ENCODE assay signal across 10 cellular contexts in the genomic region with DNA sequence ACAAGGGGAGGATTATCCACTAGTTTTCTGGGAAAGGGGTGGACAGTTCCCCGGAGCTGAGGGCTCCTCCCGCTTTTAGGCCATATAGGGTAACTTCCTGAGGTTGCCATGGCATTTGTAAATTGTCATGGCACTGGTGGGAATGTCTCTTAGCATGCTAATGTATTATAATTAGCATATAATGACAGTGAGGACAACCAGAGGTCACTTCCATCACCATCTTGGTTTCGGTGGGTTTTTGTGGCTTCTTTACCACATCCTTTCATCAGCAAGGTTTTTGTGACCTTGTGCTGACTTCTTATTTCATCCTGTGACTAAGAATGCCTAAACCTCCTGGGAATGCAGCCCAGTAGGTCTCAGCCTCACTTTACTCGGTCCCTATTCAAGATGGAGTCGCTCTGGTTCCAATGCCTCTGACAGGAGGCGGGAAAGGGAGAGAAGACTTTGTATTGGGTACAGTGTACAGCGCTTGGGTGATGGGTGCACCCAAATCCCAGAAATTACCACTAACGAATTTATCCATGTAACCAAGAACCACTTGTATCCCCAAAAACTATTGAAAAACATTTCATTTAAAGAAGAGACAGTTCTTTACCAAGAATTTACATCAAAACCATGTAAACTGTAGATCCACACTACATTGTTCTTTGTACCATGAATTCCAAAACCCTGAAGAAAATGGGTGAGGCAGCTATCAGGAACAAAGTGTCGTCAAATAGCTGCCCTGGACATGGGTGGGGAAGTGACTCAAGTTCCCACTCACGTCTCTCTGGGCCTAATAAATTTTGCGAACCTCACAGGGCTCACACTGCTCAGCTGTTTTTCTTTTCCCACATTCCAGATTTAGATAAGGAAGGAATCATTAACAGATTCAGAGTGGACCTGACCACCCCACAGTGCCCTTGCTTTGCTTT. TPM values are rescaled to one million over a fixed set of nuclear protein-coding genes. Genes with fewer than 3 reads are reported as not detected.
DNase-seq lines count a peak whose midpoint lies in the region; ATAC-seq and TF ChIP-seq lines count a peak whose summit lies in the region.
"Had no signal": no experiment of that assay in that cellular context is flagged by ENCODE, and none has a peak within 500 bp of the region (broad histone marks: within the 10 kb centered on the region; RNA-seq: fewer than 3 reads in every experiment).

No MANE protein-coding gene starts in this region.

- no TSS peak for BruUV-seq in Calu3 (replicated peaks; lab: Mats Ljungman, UMichigan)

- H3K27ac Mint-ChIP-seq in activated CD4-positive, alpha-beta memory T cell treated with anti-CD3 and anti-CD28 coated beads for 36 hours = no peak overlapping the region
- H3K27ac Mint-ChIP-seq in naive B cell = peak overlapping the region in 5 of 6 donors; percentile 34 to 80 (median 61)
- no peak overlapping the region for H3K27ac Mint-ChIP-seq in Calu3 (ENCODE audit: unreplicated experiment)

- peak; percentile 34 for ATAC-seq in GM18858 (IDR thresholded peaks at IDR 0.05; ENCODE audit: unreplicated experiment)
- ATAC-seq in HG02885 (IDR thresholded peaks at IDR 0.05; ENCODE audit: poor library complexity, unreplicated experiment) = peak; percentile 41
- no peak for ATAC-seq in naive B cell (ENCODE audit: low read depth in 2 of 2)
- ATAC-seq in GM18868 (IDR thresholded peaks at IDR 0.05; ENCODE audit: unreplicated experiment) = no peak

- H3K4me3 Mint-ChIP-seq in activated CD4-positive, alpha-beta memory T cell treated with anti-CD3 and anti-CD28 coated beads for 36 hours = no peak overlapping the region
- peak overlapping the region; percentile 9 to 86 (median 74) for H3K4me3 Mint-ChIP-seq in naive B cell
- no peak overlapping the region for H3K4me3 Mint-ChIP-seq in Calu3 (ENCODE audit: low read depth, unreplicated experiment)

- H3K36me3 Mint-ChIP-seq in activated CD4-positive, alpha-beta memory T cell treated with anti-CD3 and anti-CD28 coated beads for 36 hours = no peaks in the 10 kb centered on the region
- H3K36me3 Mint-ChIP-seq in naive B cell (no peaks in the 10 kb centered on the region), Calu3 (ENCODE audit: insufficient read depth, unreplicated experiment) (no peaks in the 10 kb centered on the region)

- H3K9me3 Mint-ChIP-seq in activated CD4-positive, alpha-beta memory T cell treated with anti-CD3 and anti-CD28 coated beads for 36 hours = no peaks in the 10 kb centered on the region
- H3K9me3 Mint-ChIP-seq in naive B cell (peaks cover 0 to 4% (median 0%) of the 10 kb centered on the region in 7 donors), Calu3 (ENCODE audit: low read depth, unreplicated experiment) (no peaks in the 10 kb centered on the region)

- CTCF ChIA-PET in activated CD4-positive, alpha-beta memory T cell treated with anti-CD3 and anti-CD28 coated beads for 36 hours (lab: Charles Lee) = no interaction called here
- CTCF ChIA-PET in Calu3 (lab: Charles Lee) = no interaction called here

- no peak for TF ChIP-seq CTCF in Calu3 (IDR thresholded peaks at IDR 0.05; ENCODE audit: unreplicated experiment)

- DNase-seq in activated CD4-positive, alpha-beta memory T cell treated with anti-CD3 and anti-CD28 coated beads for 36 hours = peak; percentile 31
- DNase-seq in naive B cell = no peak
- no peak for DNase-seq in NCI-H82 treated with DMSO at 0.1 percent for 48 hours (lab: John Stamatoyannopoulos, UW; ENCODE audit: unreplicated experiment)
- DNase-seq in activated T-cell treated with anti-CD3 and anti-CD28 coated beads for 4 hours = no peak
- no peak for DNase-seq in Calu3
- DNase-seq: NCI-H510A treated with DMSO at 0.1 percent for 48 hours had no signal

- H3K27me3 Mint-ChIP-seq in activated CD4-positive, alpha-beta memory T cell treated with anti-CD3 and anti-CD28 coated beads for 36 hours = peaks cover 26% of the 10 kb centered on the region
- H3K27me3 Mint-ChIP-seq in naive B cell = no peaks in the 10 kb centered on the region
- H3K27me3 Mint-ChIP-seq in Calu3 (ENCODE audit: unreplicated experiment) = no peaks in the 10 kb centered on the region

- POLR2A ChIA-PET in activated CD4-positive, alpha-beta memory T cell treated with anti-CD3 and anti-CD28 coated beads for 36 hours (lab: Charles Lee) = no interaction called here

- intact Hi-C loops in activated CD4-positive, alpha-beta memory T cell treated with anti-CD3 and anti-CD28 coated beads for 36 hours (cut with micrococcal nuclease) = no loop called here
- intact Hi-C loops in Calu3 (cut with micrococcal nuclease; ENCODE audit: unreplicated experiment) = no loop called here

- H3K4me1 Mint-ChIP-seq in activated CD4-positive, alpha-beta memory T cell treated with anti-CD3 and anti-CD28 coated beads for 36 hours (ENCODE audit: low read depth) = peaks cover 19% of the 10 kb centered on the region
- H3K4me1 Mint-ChIP-seq in naive B cell (peaks cover 63 to 97% (median 85%) of the 10 kb centered on the region in 3 donors), Calu3 (ENCODE audit: low read depth, unreplicated experiment) (peaks cover 12% of the 10 kb centered on the region)

RNA-seq across cellular contexts. Expression of a gene that starts 8.9 kb away (rescaled TPM):
- total RNA-seq in activated CD4-positive, alpha-beta memory T cell treated with anti-CD3 and anti-CD28 coated beads for 36 hours = not detected
- 10 to 100 TPM in 5 of 6 donors, 1 to 10 TPM in 1; 7.5 to 24.8 (median 21.2) TPM for polyA plus RNA-seq in naive B cell (ENCODE audit: low read depth in 6 of 6)
- 0.33 TPM in 1 of 2 replicates, not detected in the other for total RNA-seq in Calu3 (2022)
- total RNA-seq: kidney epithelial cell had no signal

RNA-seq across cellular contexts. Expression of a gene that starts 50.6 kb away (rescaled TPM):
- total RNA-seq in activated CD4-positive, alpha-beta memory T cell treated with anti-CD3 and anti-CD28 coated beads for 36 hours = 1 to 10 TPM; 3.5 to 3.9 TPM
- polyA plus RNA-seq in naive B cell (ENCODE audit: low read depth in 6 of 6) = 10 to 100 TPM in 1 of 6 donors, 1 to 10 TPM in 2, under 1 TPM in 3; 0.31 to 10.3 (median 0.99) TPM
- 5.4 and 12.5 TPM in 2 replicates for total RNA-seq in Calu3 (2022)

RNA-seq across cellular contexts. Expression of a gene that starts 52.1 kb away (rescaled TPM):
- total RNA-seq in activated CD4-positive, alpha-beta memory T cell treated with anti-CD3 and anti-CD28 coated beads for 36 hours = not detected
- polyA plus RNA-seq in naive B cell (ENCODE audit: low read depth in 6 of 6) = not detected
- not detected in 2 replicates for total RNA-seq in Calu3 (2022)
- total RNA-seq: kidney epithelial cell had no signal

Comparison
In these comparisons a context has a peak if more than half of its experiments do, and no peak if none do; other contexts are left out.
1. ATAC-seq: peak in GM18858 (single experiment) and HG02885 (single experiment); none in naive B cell (0 of 2) and GM18868 (single experiment).
2. H3K27ac Mint-ChIP-seq: peak in naive B cell (5 of 6); none in activated CD4-positive, alpha-beta memory T cell treated with anti-CD3 and anti-CD28 coated beads for 36 hours (single experiment) and Calu3 (single experiment).
3. H3K4me3 Mint-ChIP-seq: peak in naive B cell (8 of 8); none in activated CD4-positive, alpha-beta memory T cell treated with anti-CD3 and anti-CD28 coated beads for 36 hours (single experiment) and Calu3 (single experiment).